ENCODE assay signal across 21 cellular contexts in the genomic region with DNA sequence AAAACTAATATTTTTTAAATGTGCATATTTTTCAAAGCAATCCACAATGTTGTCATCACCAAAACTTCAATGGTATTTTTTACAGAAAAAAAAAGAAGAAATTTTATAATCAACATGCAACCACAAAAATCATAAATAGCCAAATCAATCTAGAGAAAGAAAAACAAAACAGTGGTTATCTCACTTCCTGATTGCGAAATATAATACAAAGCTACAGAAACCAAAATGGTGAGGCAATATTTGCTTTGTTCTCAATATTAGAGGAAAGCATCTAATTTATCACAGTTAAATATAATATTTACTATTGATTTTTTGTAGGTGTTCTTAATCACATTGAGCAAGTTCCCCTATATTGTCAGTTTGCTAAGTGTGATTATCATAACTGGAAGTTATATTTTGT.
"Had no signal": no experiment of that assay in that cellular context is flagged by ENCODE, and none has a peak within 500 bp of the region (broad histone marks: within the 10 kb centered on the region; RNA-seq: fewer than 3 reads in every experiment).

No MANE protein-coding gene starts in this region.

- ATAC-seq: gastroesophageal sphincter, heart right ventricle had no signal

- FAIRE-seq: astrocyte had no signal

- H3K27ac ChIP-seq: breast epithelium, gastroesophageal sphincter, heart right ventricle, left ventricle myocardium inferior, spleen, thyroid gland had no signal

- H3K36me3 Mint-ChIP-seq: activated naive CD4-positive, alpha-beta T cell treated with anti-CD3 and anti-CD28 coated beads, Interleukin-2, amount 50 U/mL, for 24 hours had no signal

- H3K9me3 Mint-ChIP-seq: nephron progenitor cell had no signal

- H3K4me1 ChIP-seq: breast epithelium, gastroesophageal sphincter, heart right ventricle, left ventricle myocardium inferior, spleen, thyroid gland had no signal

- H3K4me3 ChIP-seq: breast epithelium, gastroesophageal sphincter, heart right ventricle, left ventricle myocardium inferior, spleen, thyroid gland had no signal

- H3K27me3 ChIP-seq: breast epithelium, gastroesophageal sphincter, heart right ventricle, spleen, thyroid gland had no signal

- H3K27me3 Mint-ChIP-seq: activated CD4-positive, alpha-beta T cell treated with anti-CD3 and anti-CD28 coated beads, Interleukin-2, amount 10 ng/mL, durations not matched to agents 7 days and 5 days; activated naive CD4-positive, alpha-beta T cell treated with anti-CD3 and anti-CD28 coated beads, Interleukin-2, amount 50 U/mL, for 24 hours had no signal

- H3K9me3 ChIP-seq: breast epithelium, gastroesophageal sphincter, thyroid gland had no signal

- H3K4me3 Mint-ChIP-seq: activated CD4-positive, alpha-beta T cell treated with anti-CD3 and anti-CD28 coated beads, Interleukin-2, amount 10 ng/mL, durations not matched to agents 7 days and 5 days; activated naive CD4-positive, alpha-beta T cell treated with anti-CD3 and anti-CD28 coated beads, Interleukin-2, amount 50 U/mL, for 24 hours; nephron progenitor cell had no signal

- H3K27ac Mint-ChIP-seq: activated CD4-positive, alpha-beta T cell treated with anti-CD3 and anti-CD28 coated beads, Interleukin-2, amount 10 ng/mL, durations not matched to agents 7 days and 5 days; activated naive CD4-positive, alpha-beta T cell treated with anti-CD3 and anti-CD28 coated beads, Interleukin-2, amount 50 U/mL, for 24 hours; nephron progenitor cell had no signal

- H3K4me1 Mint-ChIP-seq: activated CD4-positive, alpha-beta T cell treated with anti-CD3 and anti-CD28 coated beads, Interleukin-2, amount 10 ng/mL, durations not matched to agents 7 days and 5 days; activated naive CD4-positive, alpha-beta T cell treated with anti-CD3 and anti-CD28 coated beads, Interleukin-2, amount 50 U/mL, for 24 hours; nephron progenitor cell had no signal

- DNase-seq: activated CD4-positive, alpha-beta T cell treated with anti-CD3 and anti-CD28 coated beads, Interleukin-2, amount 10 ng/mL, durations not matched to agents 7 days and 5 days; activated CD4-positive, CD25-positive, alpha-beta regulatory T cell; activated CD8-positive, alpha-beta memory T cell treated with anti-CD3 and anti-CD28 coated beads, Interleukin-2, amount 50 U/mL, for 48 hours; activated effector memory CD4-positive, alpha-beta T cell treated with anti-CD3 and anti-CD28 coated beads, Interleukin-2, amount 50 U/mL, for 16 hours; activated T-cell treated with anti-CD3 and anti-CD28 coated beads, Interleukin-2, amount 50 U/mL, for 48 hours; dermis blood vessel endothelial cell; effector memory CD4-positive, alpha-beta T cell; heart right ventricle; kidney glomerular epithelial cell; left ventricle myocardium inferior; nephron progenitor cell; nucleus accumbens; retina; spleen; stimulated activated CD8-positive, alpha-beta memory T cell treated with anti-CD3 and anti-CD28 coated beads, Interleukin-4, amount 100 ng/mL, for 48 hours; stimulated activated naive CD4-positive, alpha-beta T cell treated with Interleukin-2 at 50 U/mL for 16 hours; thyroid gland had no signal

- H3K36me3 ChIP-seq: breast epithelium, gastroesophageal sphincter, heart right ventricle, left ventricle myocardium inferior, spleen, thyroid gland had no signal
